1 cellular context compared by ENCODE assay signal in the genomic region with DNA sequence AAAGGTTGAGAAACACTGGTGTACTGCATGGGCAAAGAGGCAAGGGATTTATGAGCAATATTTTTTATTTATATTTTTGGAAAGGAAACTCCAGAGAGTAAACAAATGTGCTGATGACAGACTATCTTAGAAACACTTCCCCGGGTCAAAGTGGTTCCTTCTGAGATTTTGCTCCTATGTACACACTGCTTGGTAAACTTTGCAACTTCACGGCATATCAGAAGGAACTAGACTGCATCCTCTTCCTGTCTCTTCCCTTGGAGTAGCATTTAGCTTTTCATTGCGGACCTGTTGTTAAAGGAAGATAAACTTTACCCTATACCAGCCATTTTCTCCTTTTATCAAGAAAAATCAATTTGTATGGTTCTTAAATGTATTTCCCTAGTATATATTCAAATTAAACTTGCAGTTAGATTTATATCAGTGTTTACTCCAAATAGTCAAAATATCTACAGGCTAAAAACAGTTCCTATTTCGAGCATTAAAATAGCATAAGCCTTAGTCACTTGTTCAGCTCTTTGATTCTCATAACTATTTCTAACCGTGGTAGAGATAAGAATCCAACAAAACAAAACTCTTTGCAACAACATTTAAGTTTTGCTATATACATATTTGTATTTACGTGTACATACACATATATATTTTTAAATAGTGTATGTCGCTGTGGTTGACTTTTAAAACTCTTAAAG.
TF ChIP-seq lines count a peak whose summit lies in the region.

No MANE protein-coding gene starts in this region.

TF ChIP-seq in K562, 482 proteins besides CTCF, POLR2A, EP300 and RAD21:
- TF ChIP-seq PRDM10 (IDR thresholded peaks at IDR 0.05; ENCODE audit: partially characterized antibody): peak; percentile 50
- TF ChIP-seq GTF2E2 (tag; IDR thresholded peaks at IDR 0.05): no peak
